In genomic region chr17:16745492-16746203, GRCh38 we compare ENCODE assay signal across 8 cellular contexts. TPM values are rescaled to one million over a fixed set of nuclear protein-coding genes. Genes with fewer than 3 reads are reported as not detected.
DNase-seq lines count a peak whose midpoint lies in the region; ATAC-seq, FAIRE-seq and TF ChIP-seq lines count a peak whose summit lies in the region.
"Not testable (repeated sequence)": the region's sequence is repeated elsewhere in the genome, so short reads cannot be mapped to it uniquely, and the experiment has no call there.

No MANE protein-coding gene starts in this region.

- H3K4me3 ChIP-seq in Caco-2 (ENCODE audit: low read depth, low read length); SK-N-SH (ENCODE audit: low read depth in 2 of 2, low read length in 1 of 2); astrocyte (ENCODE audit: insufficient read depth, low read depth, low read length); fibroblast of mammary gland (ENCODE audit: control insufficient read depth, low read depth, low read length); neuronal stem cell (ENCODE audit: low read length in 2 of 2): not testable (repeated sequence)
- peak overlapping the region; percentile 30 for H3K4me3 ChIP-seq in H7 (ENCODE audit: insufficient read depth, low read depth, low read length)

- not testable (repeated sequence) for ATAC-seq in stimulated activated naive CD8-positive, alpha-beta T cell treated with anti-CD3 and anti-CD28 coated beads, Interleukin-15, amount 100 ng/mL, for 72 hours

- H2BK12ac ChIP-seq in neuronal stem cell (ENCODE audit: low read length), result not testable (repeated sequence)

- DNase-seq in Caco-2 (peak in 1 of 2 experiments; percentile 26), H7 (peak; percentile 44), SK-N-SH (peak; percentile 1), fibroblast of mammary gland (ENCODE audit: low read depth) (peak; percentile 0), islet precursor cell (peak; percentile 81), neuronal stem cell (ENCODE audit: low spot score) (peak; percentile 11)
- DNase-seq in astrocyte (ENCODE audit: low read depth); stimulated activated naive CD8-positive, alpha-beta T cell treated with anti-CD3 and anti-CD28 coated beads, Interleukin-15, amount 100 ng/mL, for 72 hours: not testable (repeated sequence)

- WGBS in SK-N-SH (ENCODE audit: low lambda C conversion rate), result 8% methylated on average over 22 of the region's 25 CpGs
- no CpG with 5 or more reads among the region's 25 CpGs for WGBS in neuronal stem cell (ENCODE audit: extremely low coverage in 2 of 2, insufficient read length in 2 of 2, insufficient replicate concordance in 1 of 2), 2 donors

- not testable (repeated sequence) for TF ChIP-seq RAD21 in SK-N-SH (IDR thresholded peaks at IDR 0.05; ENCODE audit: low read length)

- POLR2A ChIA-PET in Caco-2 (lab: Charles Lee), result interaction anchor here (0.6 kb wide), 1 partner anchor 535 kb away, joined by 3 read pairs; no protein-coding TSS in a partner anchor
- POLR2A ChIA-PET in SK-N-SH (lab: Yijun Ruan, JAX), result not testable (repeated sequence)

- H3K27ac Mint-ChIP-seq in Caco-2 (ENCODE audit: unreplicated experiment); astrocyte (ENCODE audit: unreplicated experiment); stimulated activated naive CD8-positive, alpha-beta T cell treated with anti-CD3 and anti-CD28 coated beads, Interleukin-15, amount 100 ng/mL, for 72 hours: not testable (repeated sequence)

- not testable (repeated sequence) for H3K4ac ChIP-seq in neuronal stem cell (ENCODE audit: low read length)

- not testable (repeated sequence) for H4K20me1 ChIP-seq in SK-N-SH (ENCODE audit: insufficient read depth); astrocyte (ENCODE audit: insufficient read depth, low read length)

- H3F3A ChIP-seq in SK-N-SH (replicated peaks; ENCODE audit: insufficient read depth), result not testable (repeated sequence)

- not testable (repeated sequence) for H4K8ac ChIP-seq in neuronal stem cell (ENCODE audit: low read depth, low read length)

- H2BK15ac ChIP-seq in neuronal stem cell (ENCODE audit: low read length), result not testable (repeated sequence)

- not testable (repeated sequence) for H2BK120ac ChIP-seq in neuronal stem cell (ENCODE audit: low read depth, low read length)

- not testable (repeated sequence) for H3K9me3 Mint-ChIP-seq in Caco-2 (ENCODE audit: unreplicated experiment); astrocyte (ENCODE audit: unreplicated experiment); stimulated activated naive CD8-positive, alpha-beta T cell treated with anti-CD3 and anti-CD28 coated beads, Interleukin-15, amount 100 ng/mL, for 72 hours

- CTCF ChIA-PET in Caco-2 (lab: Charles Lee), result interaction anchor here (0.7 kb wide), 1 partner anchor 240 kb away, joined by 6 read pairs; no protein-coding TSS in a partner anchor
- CTCF ChIA-PET in SK-N-SH (lab: Yijun Ruan, JAX), result not testable (repeated sequence)

- not testable (repeated sequence) for H3K79me1 ChIP-seq in neuronal stem cell (ENCODE audit: low read depth, low read length)

- intact Hi-C loops in Caco-2 (cut with micrococcal nuclease; ENCODE audit: unreplicated experiment), result not testable (repeated sequence)

- not testable (repeated sequence) for H2AK5ac ChIP-seq in neuronal stem cell (ENCODE audit: low read depth, low read length)

- H3K27ac ChIP-seq in SK-N-SH (ENCODE audit: low read depth in 2 of 2, low read length in 1 of 2); astrocyte (ENCODE audit: low read depth, low read length); neuronal stem cell (replicated peaks; ENCODE audit: low read length): not testable (repeated sequence)

- H2BK5ac ChIP-seq in neuronal stem cell (ENCODE audit: low read length), result not testable (repeated sequence)

- H2AFZ ChIP-seq in SK-N-SH (ENCODE audit: low read depth); astrocyte (ENCODE audit: low read depth, low read length): not testable (repeated sequence)
- peak overlapping the region; percentile 64 for H2AFZ ChIP-seq in neuronal stem cell (ENCODE audit: low read length)

- not testable (repeated sequence) for H3K4me2 ChIP-seq in SK-N-SH; astrocyte (ENCODE audit: low read length)
- H3K4me2 ChIP-seq in neuronal stem cell (ENCODE audit: insufficient read depth, low read length, poor library complexity, severe bottlenecking), result peak overlapping the region; percentile 25

- H3K9me3 ChIP-seq in Caco-2; SK-N-SH; astrocyte (ENCODE audit: insufficient read depth, low read depth, low read length); neuronal stem cell (replicated peaks in 1 of 2; ENCODE audit: control insufficient read depth in 2 of 2, insufficient read depth in 1 of 2, low read depth in 1 of 2, low read length in 2 of 2): not testable (repeated sequence)

- TF ChIP-seq EP300 in SK-N-SH (IDR thresholded peaks at IDR 0.05; ENCODE audit: borderline replicate concordance in 1 of 2, low read depth in 1 of 2, low read length in 1 of 2), result not testable (repeated sequence)

- H3K9me2 ChIP-seq in SK-N-SH, result not testable (repeated sequence)

- H3K9ac ChIP-seq in SK-N-SH; astrocyte (ENCODE audit: low read length); neuronal stem cell (ENCODE audit: low read depth, low read length, poor library complexity): not testable (repeated sequence)

- not testable (repeated sequence) for H3K18ac ChIP-seq in neuronal stem cell (ENCODE audit: low read length)

- H3K79me2 ChIP-seq in SK-N-SH (ENCODE audit: insufficient read depth); astrocyte (ENCODE audit: insufficient read depth, low read length): not testable (repeated sequence)

- not testable (repeated sequence) for H3K36me3 ChIP-seq in Caco-2 (ENCODE audit: control insufficient read depth, insufficient read depth, low read length); H7 (replicated peaks; ENCODE audit: control insufficient read depth, insufficient read depth, low read length); SK-N-SH (replicated peaks in 1 of 2; ENCODE audit: control insufficient read depth in 1 of 2, insufficient read depth in 2 of 2, low read length in 1 of 2); astrocyte (ENCODE audit: insufficient read depth, low read length); neuronal stem cell (replicated peaks in 1 of 2; ENCODE audit: control insufficient read depth in 2 of 2, insufficient read depth in 2 of 2, low read length in 2 of 2)

- not testable (repeated sequence) for H4K91ac ChIP-seq in neuronal stem cell (ENCODE audit: low read depth, low read length, poor library complexity)

- H3K4me3 Mint-ChIP-seq in Caco-2 (ENCODE audit: unreplicated experiment) (peak overlapping the region; percentile 68), astrocyte (ENCODE audit: unreplicated experiment) (peak overlapping the region; percentile 37)
- H3K4me3 Mint-ChIP-seq in stimulated activated naive CD8-positive, alpha-beta T cell treated with anti-CD3 and anti-CD28 coated beads, Interleukin-15, amount 100 ng/mL, for 72 hours, result peak overlapping the region; percentile 44 to 63

- H3K14ac ChIP-seq in neuronal stem cell (ENCODE audit: low read length), result not testable (repeated sequence)

- not testable (repeated sequence) for TF ChIP-seq CTCF in Caco-2 (IDR thresholded peaks at IDR 0.05; ENCODE audit: insufficient read depth in 1 of 2, low read depth in 1 of 2, low read length in 1 of 2, severe bottlenecking in 1 of 2, unreplicated experiment in 1 of 2); SK-N-SH (IDR thresholded peaks at IDR 0.05); astrocyte (IDR thresholded peaks at IDR 0.05; ENCODE audit: insufficient read depth, low read depth, low read length); fibroblast of mammary gland (conservative IDR thresholded peaks at IDR 0.05; ENCODE audit: control insufficient read depth, insufficient read depth, low read depth, low read length)

- not testable (repeated sequence) for BruUV-seq in Caco-2 (replicated peaks; lab: Mats Ljungman, UMichigan)

- not testable (repeated sequence) for H3K36me3 Mint-ChIP-seq in Caco-2 (ENCODE audit: insufficient read depth, unreplicated experiment); astrocyte (ENCODE audit: low read depth, unreplicated experiment)

- H3K4me1 ChIP-seq in Caco-2; SK-N-SH (ENCODE audit: control insufficient read depth in 1 of 2, insufficient read depth in 2 of 2, low read depth in 1 of 2, low read length in 1 of 2); astrocyte (ENCODE audit: insufficient read depth, low read length); neuronal stem cell (ENCODE audit: control insufficient read depth in 2 of 2, insufficient read depth in 1 of 2, low read depth in 1 of 2, low read length in 2 of 2): not testable (repeated sequence)

- H3K27me3 Mint-ChIP-seq in Caco-2 (ENCODE audit: insufficient read depth, unreplicated experiment), result peaks cover 25% of the 10 kb centered on the region
- not testable (repeated sequence) for H3K27me3 Mint-ChIP-seq in astrocyte (ENCODE audit: low read depth, unreplicated experiment)
- H3K27me3 Mint-ChIP-seq in stimulated activated naive CD8-positive, alpha-beta T cell treated with anti-CD3 and anti-CD28 coated beads, Interleukin-15, amount 100 ng/mL, for 72 hours, result peaks cover 51% of the 10 kb centered on the region

- peaks cover 11% of the 10 kb centered on the region for H3K4me1 Mint-ChIP-seq in Caco-2 (ENCODE audit: low read depth, unreplicated experiment)
- not testable (repeated sequence) for H3K4me1 Mint-ChIP-seq in astrocyte (ENCODE audit: low read depth, unreplicated experiment)
- peaks cover 13% of the 10 kb centered on the region for H3K4me1 Mint-ChIP-seq in stimulated activated naive CD8-positive, alpha-beta T cell treated with anti-CD3 and anti-CD28 coated beads, Interleukin-15, amount 100 ng/mL, for 72 hours

- H3K27me3 ChIP-seq in Caco-2 (replicated peaks; ENCODE audit: control insufficient read depth, insufficient read depth, low read length); H7 (ENCODE audit: control insufficient read depth, insufficient read depth, low read length); SK-N-SH (ENCODE audit: insufficient read depth); astrocyte (ENCODE audit: insufficient read depth, low read length): not testable (repeated sequence)
- H3K27me3 ChIP-seq in neuronal stem cell (ENCODE audit: control insufficient read depth in 3 of 3, insufficient read depth in 3 of 3, low read depth in 1 of 3, low read length in 3 of 3), result peaks cover 0 to 11% (median 0%) of the 10 kb centered on the region in 3 experiments

- not testable (repeated sequence) for FAIRE-seq in astrocyte (lab: Jason Lieb, UNC)

- not testable (repeated sequence) for H3K23ac ChIP-seq in neuronal stem cell (ENCODE audit: low read depth, low read length, poor library complexity)

RNA-seq across cellular contexts. Expression of gene CCDC144A, which starts 55.6 kb away (rescaled TPM):
- 17.0 and 18.1 TPM in 2 replicates for total RNA-seq in Caco-2 (2022)
- 0.03 and 0.55 TPM in 2 replicates for total RNA-seq in H7 (2014; rRNA removed; shearing (Covaris generic))
- 0.02 and 0.03 TPM in 2 replicates for polyA plus RNA-seq in SK-N-SH (2012; rRNA removed)
- under 0.01 and 0.05 TPM in 2 replicates for polyA plus RNA-seq in SK-N-SH (2012; cell fraction: cytosol; rRNA removed)
- polyA plus RNA-seq in SK-N-SH (2012; cell fraction: nucleus; rRNA removed), result 0.01 and 0.05 TPM in 2 replicates
- total RNA-seq in astrocyte, result 0.89 and 1.2 TPM in 2 replicates
- polyA plus RNA-seq in neuronal stem cell (2013, experiment 1 of 2), result 0.77 TPM
- polyA plus RNA-seq in neuronal stem cell (2013, experiment 2 of 2), result 0.76 TPM
